8 cellular contexts compared by ENCODE assay signal in the genomic region with DNA sequence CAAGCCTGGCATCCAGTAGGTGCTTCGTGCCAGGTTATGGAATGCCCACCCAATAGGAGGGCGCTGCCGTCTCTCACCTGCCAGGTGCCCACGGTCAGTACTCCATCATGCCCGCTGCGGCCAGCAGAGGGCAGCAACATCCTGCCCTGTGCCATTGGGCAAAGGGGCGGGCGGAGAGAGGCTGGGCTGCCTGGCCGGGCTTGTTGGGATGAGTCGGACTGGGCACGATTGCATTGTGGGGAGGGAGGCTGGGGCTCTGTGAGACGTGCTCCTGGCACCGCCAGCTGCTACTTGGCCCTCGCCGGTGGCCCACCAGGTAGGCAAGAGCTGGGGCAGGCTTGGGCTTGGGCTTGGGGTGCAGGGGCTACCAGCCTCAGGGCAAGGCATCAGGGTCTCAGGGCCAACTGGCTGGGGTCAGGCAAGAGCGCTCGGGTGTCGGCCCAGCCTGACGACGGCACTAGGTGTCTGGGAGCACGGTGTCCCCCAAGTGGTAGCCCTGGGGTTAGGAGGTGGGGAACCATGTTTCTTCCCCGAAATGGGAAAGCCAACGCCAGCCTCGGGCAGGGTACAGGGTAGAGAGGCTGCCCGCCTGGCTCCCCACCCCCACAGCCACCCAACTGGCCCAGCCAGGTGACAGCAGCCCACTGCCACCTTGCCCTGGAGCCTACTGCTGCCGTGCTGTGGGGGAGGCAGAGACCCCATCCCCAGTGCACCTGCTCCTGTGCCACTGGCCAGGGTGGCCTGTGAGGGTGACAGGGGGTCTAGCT. TPM values are rescaled to one million over a fixed set of nuclear protein-coding genes. Genes with fewer than 3 reads are reported as not detected.
DNase-seq lines count a peak whose midpoint lies in the region; ATAC-seq and TF ChIP-seq lines count a peak whose summit lies in the region.

A gene (plus strand): TSS at position 261 of the 767 bp plus-strand sequence. CDS start 1,287 bp downstream, outside the sequence.

- H3K9me3 ChIP-seq in esophagus squamous epithelium: no peaks in the 10 kb centered on the region

- peaks cover 9% of the 10 kb centered on the region for H3K27me3 Mint-ChIP-seq in activated T-cell treated with anti-CD3 and anti-CD28 coated beads, Interleukin-2, amount 50 U/mL, for 72 hours (ENCODE audit: low read depth)
- no peaks in the 10 kb centered on the region for H3K27me3 Mint-ChIP-seq in naive thymus-derived CD8-positive, alpha-beta T cell
- H3K27me3 Mint-ChIP-seq in stimulated activated memory B cell treated with anti-CD40 and anti-IgM and Interleukin-4, amounts not matched to agents 10 μg/mL and 1 μg/mL and 100 μg/mL, for 72 hours: no peaks in the 10 kb centered on the region

- H3K4me1 ChIP-seq in esophagus squamous epithelium: peaks cover 0 to 34% (median 20%) of the 10 kb centered on the region in 3 donors

- ATAC-seq in activated T-cell treated with anti-CD3 and anti-CD28 coated beads, Interleukin-2, amount 50 U/mL, for 72 hours (replicated peaks in 1 of 2): peak; percentile 87 to 92
- peak; percentile 87 to 90 for ATAC-seq in naive thymus-derived CD8-positive, alpha-beta T cell
- ATAC-seq in stimulated activated memory B cell treated with anti-CD40 and anti-IgM and Interleukin-4, amounts not matched to agents 10 μg/mL and 1 μg/mL and 100 μg/mL, for 72 hours: peak; percentile 86
- no peak for ATAC-seq in GM18519 (IDR thresholded peaks at IDR 0.05; ENCODE audit: low FRiP score, unreplicated experiment)

- CTCF ChIA-PET in GM10248 (lab: Yijun Ruan, JAX): interaction anchor here (0.7 to 3.1 kb wide), 12 partner anchors 9 to 205 kb away, joined by 3 to 22 read pairs (median 3); a partner anchor contains a TSS

- TF ChIP-seq CTCF in GM10248 (IDR thresholded peaks at IDR 0.05; ENCODE audit: control extremely low read depth, extremely low read depth, low read depth, missing control alignments) (peak; percentile 72), esophagus squamous epithelium (IDR thresholded peaks at IDR 0.05) (peak; percentile 72 to 89 (median 85))

- H3K27ac Mint-ChIP-seq in activated T-cell treated with anti-CD3 and anti-CD28 coated beads, Interleukin-2, amount 50 U/mL, for 72 hours: no peak within 1 kb of the TSS
- H3K27ac Mint-ChIP-seq in naive thymus-derived CD8-positive, alpha-beta T cell: peak within 1 kb of the TSS in 2 of 10 donors; percentile 8 to 74
- peak within 1 kb of the TSS; percentile 32 for H3K27ac Mint-ChIP-seq in stimulated activated memory B cell treated with anti-CD40 and anti-IgM and Interleukin-4, amounts not matched to agents 10 μg/mL and 1 μg/mL and 100 μg/mL, for 72 hours

- intact Hi-C loops in esophagus squamous epithelium (cut with DNase I): no loop called here

- DNase-seq in GM10248 (ENCODE audit: extremely low spot score): peak; percentile 82
- DNase-seq in HuH-7 (ENCODE audit: low spot score): peak; percentile 73
- DNase-seq in OCI-M1 (lab: John Stamatoyannopoulos, UW): peak; percentile 65
- DNase-seq in activated T-cell treated with anti-CD3 and anti-CD28 coated beads, Interleukin-2, amount 50 U/mL, for 72 hours: peak; percentile 82 to 83
- no peak for DNase-seq in esophagus squamous epithelium (lab: John Stamatoyannopoulos, UW)
- DNase-seq in naive thymus-derived CD8-positive, alpha-beta T cell: peak; percentile 54 to 84 (median 70)

- no peaks in the 10 kb centered on the region for H3K9me3 Mint-ChIP-seq in activated T-cell treated with anti-CD3 and anti-CD28 coated beads, Interleukin-2, amount 50 U/mL, for 72 hours
- H3K9me3 Mint-ChIP-seq in naive thymus-derived CD8-positive, alpha-beta T cell: no peaks in the 10 kb centered on the region
- H3K9me3 Mint-ChIP-seq in stimulated activated memory B cell treated with anti-CD40 and anti-IgM and Interleukin-4, amounts not matched to agents 10 μg/mL and 1 μg/mL and 100 μg/mL, for 72 hours: no peaks in the 10 kb centered on the region

- H3K4me1 Mint-ChIP-seq in activated T-cell treated with anti-CD3 and anti-CD28 coated beads, Interleukin-2, amount 50 U/mL, for 72 hours (ENCODE audit: low read depth): peaks cover 17% of the 10 kb centered on the region
- peaks cover 8 to 22% (median 17%) of the 10 kb centered on the region in 4 donors for H3K4me1 Mint-ChIP-seq in naive thymus-derived CD8-positive, alpha-beta T cell
- H3K4me1 Mint-ChIP-seq in stimulated activated memory B cell treated with anti-CD40 and anti-IgM and Interleukin-4, amounts not matched to agents 10 μg/mL and 1 μg/mL and 100 μg/mL, for 72 hours: peaks cover 24% of the 10 kb centered on the region

- WGBS in esophagus squamous epithelium, 2 donors: 70% methylated on average over 2 of the region's 26 CpGs; no CpG with 5 or more reads in 1 of the 2 donors

- POLR2A ChIA-PET in GM10248 (lab: Yijun Ruan, JAX): no interaction called here
- POLR2A ChIA-PET in naive thymus-derived CD8-positive, alpha-beta T cell (lab: Charles Lee): interaction anchor here (0.8 kb wide), 1 partner anchor 161 kb away, joined by 3 read pairs; no protein-coding TSS in a partner anchor

- H3K36me3 ChIP-seq in esophagus squamous epithelium: no peaks in the 10 kb centered on the region

- peak in 1 of 4 donors; percentile 29 for TF ChIP-seq POLR2A in esophagus squamous epithelium (IDR thresholded peaks at IDR 0.05)

- peak within 1 kb of the TSS; percentile 39 to 60 (median 48) for H3K27ac ChIP-seq in esophagus squamous epithelium

- no peaks in the 10 kb centered on the region for H3K36me3 Mint-ChIP-seq in activated T-cell treated with anti-CD3 and anti-CD28 coated beads, Interleukin-2, amount 50 U/mL, for 72 hours (ENCODE audit: insufficient read depth in 2 of 2)
- no peaks in the 10 kb centered on the region for H3K36me3 Mint-ChIP-seq in naive thymus-derived CD8-positive, alpha-beta T cell
- no peaks in the 10 kb centered on the region for H3K36me3 Mint-ChIP-seq in stimulated activated memory B cell treated with anti-CD40 and anti-IgM and Interleukin-4, amounts not matched to agents 10 μg/mL and 1 μg/mL and 100 μg/mL, for 72 hours

- H3K4me3 Mint-ChIP-seq in activated T-cell treated with anti-CD3 and anti-CD28 coated beads, Interleukin-2, amount 50 U/mL, for 72 hours: peak within 1 kb of the TSS in 1 of 2 donors; percentile 52
- H3K4me3 Mint-ChIP-seq in naive thymus-derived CD8-positive, alpha-beta T cell: peak within 1 kb of the TSS in 1 of 10 donors; percentile 58
- H3K4me3 Mint-ChIP-seq in stimulated activated memory B cell treated with anti-CD40 and anti-IgM and Interleukin-4, amounts not matched to agents 10 μg/mL and 1 μg/mL and 100 μg/mL, for 72 hours: no peak within 1 kb of the TSS

- peak within 1 kb of the TSS; percentile 13 to 60 (median 32) for H3K4me3 ChIP-seq in esophagus squamous epithelium

- H3K27me3 ChIP-seq in esophagus squamous epithelium: no peaks in the 10 kb centered on the region

RNA-seq across cellular contexts. Expression of the gene that starts here (rescaled TPM):
- total RNA-seq in activated T-cell treated with anti-CD3 and anti-CD28 coated beads, Interleukin-2, amount 50 U/mL, for 72 hours: 1 to 10 TPM in 1 of 2 donors, under 1 TPM in 1; 0.77 to 1.7 TPM
- 10 to 100 TPM in 1 of 4 donors, 1 to 10 TPM in 3; 3.2 to 13.4 (median 6.9) TPM for total RNA-seq in esophagus squamous epithelium
- total RNA-seq in naive thymus-derived CD8-positive, alpha-beta T cell: under 1 TPM; 0.34 to 0.41 TPM
- not detected for polyA plus RNA-seq in naive thymus-derived CD8-positive, alpha-beta T cell

Comparison
In these comparisons a context has a peak if more than half of its experiments do, and no peak if none do; other contexts are left out.
1. Peak in DNase-seq and ATAC-seq in naive thymus-derived CD8-positive, alpha-beta T cell; RNA of the gene not detected or under 1 TPM.